In the genomic region with DNA sequence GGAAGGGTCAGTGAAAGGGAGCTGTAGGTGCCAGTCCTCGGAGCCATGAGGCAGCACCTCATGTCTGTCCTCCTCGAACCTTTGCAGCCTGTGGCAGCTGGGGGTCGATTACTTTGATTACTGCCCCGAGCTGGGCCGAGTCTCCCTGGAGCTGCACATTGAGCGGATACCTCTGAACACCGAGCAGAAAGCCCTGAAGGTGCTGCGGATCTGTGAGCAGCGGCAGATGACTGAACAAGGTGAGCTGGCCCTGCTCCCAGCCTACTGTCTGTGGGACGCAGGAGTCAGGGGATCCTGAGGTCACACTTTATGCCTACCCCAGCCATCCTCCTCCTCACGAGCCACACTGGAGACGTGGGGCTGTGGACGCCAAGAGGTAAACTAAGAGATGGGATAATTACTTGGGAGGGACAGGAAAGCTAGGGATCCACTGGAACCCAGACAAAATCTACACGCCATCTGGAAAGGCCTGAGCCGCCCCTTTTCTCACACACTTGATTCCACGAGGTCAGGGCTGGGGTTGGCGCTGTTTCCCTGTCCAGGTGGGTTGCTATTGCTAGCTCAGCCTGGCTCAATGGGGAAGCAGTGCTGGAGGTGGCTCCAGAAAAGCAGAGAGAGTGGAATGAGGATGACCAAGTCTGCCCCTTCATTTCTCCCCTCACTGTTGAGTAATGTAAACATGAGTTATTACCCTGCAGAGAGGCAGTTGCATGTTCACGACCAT, we compare ENCODE assay signal across 22 cellular contexts.
"Had no signal": no experiment of that assay in that cellular context is flagged by ENCODE, and none has a peak within 500 bp of the region (broad histone marks: within the 10 kb centered on the region; RNA-seq: fewer than 3 reads in every experiment).

No MANE protein-coding gene starts in this region.

- H3K4me1 ChIP-seq: breast epithelium, Peyer's patch, SJSA1 had no signal

- H3K4me3 Mint-ChIP-seq: activated CD8-positive, alpha-beta T cell treated with anti-CD3 and anti-CD28 coated beads, Interleukin-2, amount 10 ng/mL, durations not matched to agents 7 days and 5 days; T-helper 1 cell treated with Interleukin-12 subunit alpha and Interleukin-12 subunit beta and Interleukin-4 antibody, amounts not matched to agents 30 μg/mL and 1 μg/mL, for 36 hours had no signal

- H3K4me3 ChIP-seq: breast epithelium, Peyer's patch, SJSA1 had no signal

- H3K27ac Mint-ChIP-seq: activated CD8-positive, alpha-beta T cell treated with anti-CD3 and anti-CD28 coated beads, Interleukin-2, amount 10 ng/mL, durations not matched to agents 7 days and 5 days; T-helper 1 cell treated with Interleukin-12 subunit alpha and Interleukin-12 subunit beta and Interleukin-4 antibody, amounts not matched to agents 30 μg/mL and 1 μg/mL, for 36 hours had no signal

- H3K4me2 ChIP-seq: KMS-11 had no signal

- H3K27me3 ChIP-seq: breast epithelium, Peyer's patch, SJSA1 had no signal

- H3K9me3 ChIP-seq: breast epithelium, Peyer's patch, SJSA1 had no signal

- H3K27ac ChIP-seq: breast epithelium, KMS-11, Peyer's patch, SJSA1 had no signal

- DNase-seq: activated CD4-positive, alpha-beta T cell treated with anti-CD3 and anti-CD28 coated beads for 4 hours; activated CD4-positive, alpha-beta T cell treated with anti-CD3 and anti-CD28 coated beads, Interleukin-2, amount 50 U/mL, for 4 hours; activated CD8-positive, alpha-beta memory T cell treated with anti-CD3 and anti-CD28 coated beads, Interleukin-2, amount 50 U/mL, for 48 hours; activated CD8-positive, alpha-beta T cell treated with anti-CD3 and anti-CD28 coated beads, Interleukin-2, amount 10 ng/mL, durations not matched to agents 7 days and 5 days; activated effector memory CD4-positive, alpha-beta T cell treated with anti-CD3 and anti-CD28 coated beads, Interleukin-2, amount 50 U/mL, for 16 hours; activated naive CD4-positive, alpha-beta T cell treated with Interleukin-2 at 50 U/mL for 16 hours; activated T-cell treated with anti-CD3 and anti-CD28 coated beads, Interleukin-2, amount 50 U/mL, for 1 hour; NCI-H1092 treated with DMSO at 0.1 percent for 48 hours; NCI-H1417 treated with DMSO at 0.1 percent for 48 hours; NCI-H1694; NCI-H2029; NCI-H2107; NCI-H2171 treated with DMSO at 0.1 percent for 48 hours; NCI-H226; NCI-H526 treated with DMSO at 0.1 percent for 48 hours; NCI-H82; Peyer's patch; SHP77 had no signal

- H3K9me3 Mint-ChIP-seq: T-helper 1 cell treated with Interleukin-12 subunit alpha and Interleukin-12 subunit beta and Interleukin-4 antibody, amounts not matched to agents 30 μg/mL and 1 μg/mL, for 36 hours had no signal
